Comparison of ENCODE assay signal across 18 cellular contexts in genomic region chr7:77649950-77650349, GRCh38. TPM values are rescaled to one million over a fixed set of nuclear protein-coding genes. Genes with fewer than 3 reads are reported as not detected.
A peak's percentile ranks its signal among the peaks of the same experiment; 100 is the strongest.
DNase-seq lines count a peak whose midpoint lies in the region; ATAC-seq, FAIRE-seq and TF ChIP-seq lines count a peak whose summit lies in the region.
"Had no signal": no experiment of that assay in that cellular context is flagged by ENCODE, and none has a peak within 500 bp of the region (broad histone marks: within the 10 kb centered on the region; RNA-seq: fewer than 3 reads in every experiment).

No MANE protein-coding gene starts in this region.

- no peaks in the 10 kb centered on the region for H4K20me1 ChIP-seq in astrocyte (ENCODE audit: insufficient read depth, low read length)

- no peaks in the 10 kb centered on the region for H3K9me3 Mint-ChIP-seq in astrocyte (ENCODE audit: unreplicated experiment)
- H3K9me3 Mint-ChIP-seq: CD4-positive, CD25-positive, alpha-beta regulatory T cell had no signal

- no peak overlapping the region for H3K4me3 ChIP-seq in astrocyte (ENCODE audit: insufficient read depth, low read depth, low read length)
- no peak overlapping the region for H3K4me3 ChIP-seq in upper lobe of right lung
- H3K4me3 ChIP-seq: GM12878, heart left ventricle, testis had no signal

- intact Hi-C loops in upper lobe of right lung (cut with DNase I) = no loop called here

- H3K9me3 ChIP-seq in astrocyte (ENCODE audit: insufficient read depth, low read depth, low read length) = no peaks in the 10 kb centered on the region
- H3K9me3 ChIP-seq in upper lobe of right lung = no peaks in the 10 kb centered on the region
- H3K9me3 ChIP-seq: heart left ventricle, neutrophil, testis had no signal

- peaks cover 4% of the 10 kb centered on the region for H3K4me1 Mint-ChIP-seq in astrocyte (ENCODE audit: low read depth, unreplicated experiment)
- H3K4me1 Mint-ChIP-seq: CD4-positive, CD25-positive, alpha-beta regulatory T cell had no signal

- DNase-seq in HCEC 1CT (peak; percentile 84), astrocyte (ENCODE audit: low read depth) (peak; percentile 65), hepatic stellate cell (ENCODE audit: low spot score) (peak; percentile 51), upper lobe of right lung (no peak), activated gamma-delta T cell (lab: John Stamatoyannopoulos, UW) (no peak)
- DNase-seq: activated CD4-positive, CD25-positive, alpha-beta regulatory T cell; amniotic stem cell; CD4-positive, CD25-positive, alpha-beta regulatory T cell; heart left ventricle; kidney; SHP77 treated with DMSO at 0.1 percent for 48 hours; stimulated activated CD4-positive, alpha-beta T cell treated with anti-CD3 and anti-CD28 coated beads, Interleukin-4, amount 100 ng/mL, for 1 hour; testis had no signal

- no peaks in the 10 kb centered on the region for H3K79me2 ChIP-seq in astrocyte (ENCODE audit: insufficient read depth, low read length)

- H3K27ac Mint-ChIP-seq in astrocyte (ENCODE audit: unreplicated experiment) = peak overlapping the region; percentile 75
- H3K27ac Mint-ChIP-seq: CD4-positive, CD25-positive, alpha-beta regulatory T cell had no signal

- no peak overlapping the region for H3K4me3 Mint-ChIP-seq in astrocyte (ENCODE audit: unreplicated experiment)
- H3K4me3 Mint-ChIP-seq: CD4-positive, CD25-positive, alpha-beta regulatory T cell had no signal

- FAIRE-seq in astrocyte (lab: Jason Lieb, UNC) = no peak
- FAIRE-seq: GM12878, H54, kidney had no signal

- no peak for TF ChIP-seq CTCF in astrocyte (IDR thresholded peaks at IDR 0.05; ENCODE audit: insufficient read depth, low read depth, low read length)
- no peak for TF ChIP-seq CTCF in upper lobe of right lung (IDR thresholded peaks at IDR 0.05)

- H3K27ac ChIP-seq in astrocyte (ENCODE audit: low read depth, low read length) = peak overlapping the region; percentile 46
- H3K27ac ChIP-seq in upper lobe of right lung = peak overlapping the region; percentile 42
- H3K27ac ChIP-seq: heart left ventricle, neutrophil, testis had no signal

- H3K9ac ChIP-seq in astrocyte (ENCODE audit: low read length) = no peak overlapping the region

- H3K27me3 Mint-ChIP-seq in astrocyte (ENCODE audit: low read depth, unreplicated experiment) = no peaks in the 10 kb centered on the region
- H3K27me3 Mint-ChIP-seq: CD4-positive, CD25-positive, alpha-beta regulatory T cell had no signal

- H3K4me1 ChIP-seq in astrocyte (ENCODE audit: insufficient read depth, low read length) (peaks cover 15% of the 10 kb centered on the region), upper lobe of right lung (peaks cover 9% of the 10 kb centered on the region)
- H3K4me1 ChIP-seq: testis had no signal

- H3K36me3 ChIP-seq in astrocyte (ENCODE audit: insufficient read depth, low read length) = peaks cover 23% of the 10 kb centered on the region
- peaks cover 46% of the 10 kb centered on the region for H3K36me3 ChIP-seq in upper lobe of right lung

- ATAC-seq in upper lobe of right lung = no peak
- ATAC-seq in GM18867 (IDR thresholded peaks at IDR 0.05; ENCODE audit: unreplicated experiment) = no peak
- ATAC-seq in GM21360 (IDR thresholded peaks at IDR 0.05; ENCODE audit: unreplicated experiment) = no peak
- ATAC-seq: GM12878, heart left ventricle had no signal

- no peaks in the 10 kb centered on the region for H3K36me3 Mint-ChIP-seq in astrocyte (ENCODE audit: low read depth, unreplicated experiment)
- H3K36me3 Mint-ChIP-seq: CD4-positive, CD25-positive, alpha-beta regulatory T cell had no signal

- H3K27me3 ChIP-seq in astrocyte (ENCODE audit: insufficient read depth, low read length) = no peaks in the 10 kb centered on the region
- H3K27me3 ChIP-seq in upper lobe of right lung = no peaks in the 10 kb centered on the region
- H3K27me3 ChIP-seq: heart left ventricle, neutrophil, testis had no signal

- no peak overlapping the region for H2AFZ ChIP-seq in astrocyte (ENCODE audit: low read depth, low read length)

- peak overlapping the region; percentile 69 for H3K4me2 ChIP-seq in astrocyte (ENCODE audit: low read length)

RNA-seq across cellular contexts. Expression of gene RSBN1L, which starts 46.3 kb away (rescaled TPM):
- total RNA-seq in astrocyte = 11.4 and 12.6 TPM in 2 replicates
- 27.7 TPM for total RNA-seq in upper lobe of right lung

Comparison
In these comparisons a context has a peak if more than half of its experiments do, and no peak if none do; other contexts are left out.
1. DNase-seq: peak in HCEC 1CT (single experiment), astrocyte (single experiment) and hepatic stellate cell (single experiment); none in upper lobe of right lung (single experiment) and activated gamma-delta T cell (single experiment).